In the genomic region with DNA sequence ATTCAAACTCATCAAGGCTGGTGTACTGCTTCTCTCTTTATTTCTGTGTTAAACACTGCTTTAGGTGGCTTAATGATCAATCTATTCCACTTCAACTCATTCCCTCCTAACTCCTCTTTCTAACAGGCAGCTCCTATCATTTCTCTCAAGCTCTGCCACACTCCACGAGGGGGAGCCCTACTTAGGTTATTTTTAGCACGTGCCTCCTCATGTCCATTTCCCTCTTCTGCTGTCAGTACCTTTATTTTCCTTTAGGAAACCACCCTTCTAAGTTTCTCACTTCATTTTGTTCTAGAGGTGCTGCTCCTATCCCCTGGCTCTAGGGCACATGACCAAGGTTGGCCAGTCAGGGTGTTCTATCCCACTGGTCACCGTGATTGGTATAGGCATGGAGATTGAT, we compare ENCODE assay signal across 1 cellular context.
TF ChIP-seq lines count a peak whose summit lies in the region.

No MANE protein-coding gene starts in this region.

TF ChIP-seq in HepG2, 621 proteins besides CTCF, POLR2A, EP300 and RAD21 (continued from another document):
- TF ChIP-seq DZIP1 (CRISPR knock-in tag; IDR thresholded peaks at IDR 0.05) (no peak), ZSCAN12 (CRISPR knock-in tag; IDR thresholded peaks at IDR 0.05) (no peak), MEIS2 (CRISPR knock-in tag; IDR thresholded peaks at IDR 0.05) (no peak), MTF1 (CRISPR knock-in tag; IDR thresholded peaks at IDR 0.05) (no peak), ZNF24 (IDR thresholded peaks at IDR 0.05) (no peak), NR2F6 (IDR thresholded peaks at IDR 0.05) (no peak), NR2F6 (CRISPR knock-in tag; IDR thresholded peaks at IDR 0.05) (no peak), ARNTL (CRISPR knock-in tag; IDR thresholded peaks at IDR 0.05) (no peak), MIER2 (CRISPR knock-in tag; IDR thresholded peaks at IDR 0.05) (peak; percentile 53; the same call in 1 of the 2 replicates)
